ENCODE assay signal across 1 cellular context in genomic region chr15:55402707-55403106, GRCh38.
TF ChIP-seq lines count a peak whose summit lies in the region.

No MANE protein-coding gene starts in this region.

TF ChIP-seq in GM23338, 12 proteins besides CTCF, POLR2A, EP300 and RAD21 (continued from another document):
- TF ChIP-seq ZNF462 (CRISPR knock-in tag; IDR thresholded peaks at IDR 0.05) (no peak), REST (IDR thresholded peaks at IDR 0.05; ENCODE audit: unreplicated experiment) (no peak), NANOG (IDR thresholded peaks at IDR 0.05; ENCODE audit: borderline replicate concordance) (no peak), ETS1 (IDR thresholded peaks at IDR 0.05) (no peak), JUNB (IDR thresholded peaks at IDR 0.05; ENCODE audit: unreplicated experiment) (no peak), EZH2 (IDR thresholded peaks at IDR 0.05; ENCODE audit: low read depth, unreplicated experiment) (no peak), ZNF114 (CRISPR knock-in tag; IDR thresholded peaks at IDR 0.05) (no peak), ZNF331 (CRISPR knock-in tag; IDR thresholded peaks at IDR 0.05; ENCODE audit: low read depth) (no peak), POLR2AphosphoS5 (IDR thresholded peaks at IDR 0.05; ENCODE audit: low read depth) (no peak), CREB1 (CRISPR knock-in tag; IDR thresholded peaks at IDR 0.05; ENCODE audit: low read depth) (no peak), EZH2phosphoT487 (IDR thresholded peaks at IDR 0.05; ENCODE audit: unreplicated experiment) (no peak)
